Comparison of ENCODE assay signal across 1 cellular context in genomic region chr3:144429719-144430121, GRCh38.
A peak's percentile ranks its signal among the peaks of the same experiment; 100 is the strongest.
TF ChIP-seq lines count a peak whose summit lies in the region.

No MANE protein-coding gene starts in this region.

TF ChIP-seq in GM12878, 131 proteins besides CTCF, POLR2A, EP300 and RAD21 (continued from another document):
- TF ChIP-seq E2F8 (IDR thresholded peaks at IDR 0.05; ENCODE audit: low read depth, partially characterized antibody): no peak
- no peak for TF ChIP-seq USF2 (IDR thresholded peaks at IDR 0.05; ENCODE audit: borderline replicate concordance, low read depth, low read length)
- peak; percentile 83 for TF ChIP-seq CREM (IDR thresholded peaks at IDR 0.05; ENCODE audit: low read depth)
- TF ChIP-seq TCF3 (IDR thresholded peaks at IDR 0.05; ENCODE audit: borderline replicate concordance, insufficient read depth, low read depth, low read length): 0 out of 2 replicates have a peak, but pooled peaks have one; percentile 17
- peak; percentile 79 for TF ChIP-seq BCL11A (IDR thresholded peaks at IDR 0.05; ENCODE audit: low read depth, low read length)
- TF ChIP-seq HDGF (IDR thresholded peaks at IDR 0.05): no peak
- TF ChIP-seq PRDM15 (CRISPR knock-in tag; IDR thresholded peaks at IDR 0.05): no peak
- TF ChIP-seq CHD4 (IDR thresholded peaks at IDR 0.05): no peak
- no peak for TF ChIP-seq RFX5 (IDR thresholded peaks at IDR 0.05; ENCODE audit: low read depth, low read length)
- TF ChIP-seq SMAD1 (IDR thresholded peaks at IDR 0.05; ENCODE audit: low read depth, partially characterized antibody): no peak
- peak; percentile 48; the same call in 1 of the 3 replicates for TF ChIP-seq POU2F2 (IDR thresholded peaks at IDR 0.05; ENCODE audit: borderline replicate concordance, low read depth, low read length)
- no peak for TF ChIP-seq CHD1 (IDR thresholded peaks at IDR 0.05; ENCODE audit: low read depth, low read length)
- TF ChIP-seq SMAD5 (IDR thresholded peaks at IDR 0.05; ENCODE audit: low read depth): no peak
- TF ChIP-seq CBX3 (IDR thresholded peaks at IDR 0.05; ENCODE audit: borderline replicate concordance, low read depth): no peak
- TF ChIP-seq RELA (IDR thresholded peaks at IDR 0.05; ENCODE audit: borderline replicate concordance, partially characterized antibody): no peak
- peak in 1 of 2 experiments; percentile 47; a peak in 1 of 4 replicates for TF ChIP-seq ETV6 (conservative IDR thresholded peaks at IDR 0.05 in 1 of 2, IDR thresholded peaks at IDR 0.05 in 1 of 2; ENCODE audit: borderline replicate concordance in 1 of 2, low read depth in 1 of 2)
- 0 out of 2 replicates have a peak, but pooled peaks have one; percentile 32 for TF ChIP-seq PKNOX1 (IDR thresholded peaks at IDR 0.05)
- no peak for TF ChIP-seq NR2C2 (IDR thresholded peaks at IDR 0.05; ENCODE audit: borderline replicate concordance, control insufficient read depth, insufficient read length, low read depth)
- TF ChIP-seq PAX5 (IDR thresholded peaks at IDR 0.05; ENCODE audit: borderline replicate concordance, low read depth, low read length): peak; percentile 60; the same call in 1 of the 2 replicates
- peak; percentile 81; the same call in 1 of the 2 replicates for TF ChIP-seq IRF4 (IDR thresholded peaks at IDR 0.05; ENCODE audit: low read depth, low read length)
- TF ChIP-seq CREB1 (IDR thresholded peaks at IDR 0.05; ENCODE audit: low read depth): peak; percentile 90
- 0 out of 2 replicates have a peak, but pooled peaks have one; percentile 61 for TF ChIP-seq CBX5 (IDR thresholded peaks at IDR 0.05; ENCODE audit: low read depth)
- peak; percentile 21 for TF ChIP-seq SP1 (IDR thresholded peaks at IDR 0.05; ENCODE audit: low read depth, low read length)
- no peak for TF ChIP-seq CHD2 (IDR thresholded peaks at IDR 0.05; ENCODE audit: borderline replicate concordance, low read depth, low read length)
- no peak for TF ChIP-seq SREBF1 (IDR thresholded peaks at IDR 0.05; ENCODE audit: low read length)
- peak; percentile 35 for TF ChIP-seq SKIL (IDR thresholded peaks at IDR 0.05; ENCODE audit: low read depth, poor library complexity, severe bottlenecking)
- TF ChIP-seq MTA2 (IDR thresholded peaks at IDR 0.05; ENCODE audit: low read depth): peak; percentile 77
- TF ChIP-seq JUNB (IDR thresholded peaks at IDR 0.05): peak; percentile 90
- no peak for TF ChIP-seq BRCA1 (IDR thresholded peaks at IDR 0.05; ENCODE audit: low read depth, low read length)
